ENCODE assay signal across 9 cellular contexts in the genomic region with DNA sequence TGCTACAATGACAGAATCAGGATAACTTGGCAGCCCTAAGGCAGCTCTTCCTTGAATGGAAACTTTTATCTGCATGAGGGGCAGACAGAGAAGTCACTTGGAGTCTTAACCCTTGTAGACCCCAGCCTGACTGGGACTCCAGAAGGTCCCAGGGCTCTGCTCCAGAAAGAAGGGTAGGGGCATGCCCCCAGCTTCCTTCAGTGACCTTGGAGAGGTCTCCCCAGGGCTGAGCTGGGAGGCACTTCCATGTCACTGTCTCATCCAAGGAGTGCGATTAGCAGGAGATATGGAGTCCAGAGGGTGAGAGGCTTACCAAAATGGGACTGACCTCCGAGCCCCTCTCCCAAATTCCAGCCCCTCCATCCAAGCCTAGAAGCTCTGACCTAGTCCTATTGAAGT. TPM values are rescaled to one million over a fixed set of nuclear protein-coding genes. Genes with fewer than 3 reads are reported as not detected.
A peak's percentile ranks its signal among the peaks of the same experiment; 100 is the strongest.
DNase-seq lines count a peak whose midpoint lies in the region; ATAC-seq and TF ChIP-seq lines count a peak whose summit lies in the region.
"Had no signal": no experiment of that assay in that cellular context is flagged by ENCODE, and none has a peak within 500 bp of the region (broad histone marks: within the 10 kb centered on the region; RNA-seq: fewer than 3 reads in every experiment).

No MANE protein-coding gene starts in this region.

- peak overlapping the region; percentile 56 for H3K27ac Mint-ChIP-seq in activated CD8-positive, alpha-beta memory T cell treated with anti-CD3 and anti-CD28 coated beads, Interleukin-2, amount 10 ng/mL, durations not matched to agents 7 days and 5 days
- H3K27ac Mint-ChIP-seq in T-helper 17 cell, result peak overlapping the region; percentile 98

- peaks cover 56% of the 10 kb centered on the region for H3K4me1 Mint-ChIP-seq in activated CD8-positive, alpha-beta memory T cell treated with anti-CD3 and anti-CD28 coated beads, Interleukin-2, amount 10 ng/mL, durations not matched to agents 7 days and 5 days
- H3K4me1 Mint-ChIP-seq in T-helper 17 cell, result peaks cover 59% of the 10 kb centered on the region

- no peaks in the 10 kb centered on the region for H3K27me3 ChIP-seq in esophagus muscularis mucosa
- H3K27me3 ChIP-seq in stomach, result no peaks in the 10 kb centered on the region

- ATAC-seq in activated CD8-positive, alpha-beta memory T cell treated with anti-CD3 and anti-CD28 coated beads, Interleukin-2, amount 10 ng/mL, durations not matched to agents 7 days and 5 days, result no peak
- no peak for ATAC-seq in T-helper 17 cell
- no peak for ATAC-seq in HG03460 (IDR thresholded peaks at IDR 0.05; ENCODE audit: unreplicated experiment)

- CTCF ChIA-PET in activated CD8-positive, alpha-beta memory T cell treated with anti-CD3 and anti-CD28 coated beads, Interleukin-2, amount 10 ng/mL, durations not matched to agents 7 days and 5 days (lab: Charles Lee), result interaction anchor here (1.5 to 8.7 kb wide), 2 partner anchors 20 to 34 kb away, joined by 5 to 75 read pairs; no protein-coding TSS in a partner anchor

- H3K27ac ChIP-seq in esophagus muscularis mucosa (replicated peaks in 1 of 4), result peak overlapping the region; percentile 53 to 70 (median 58)
- peak overlapping the region in 4 of 5 donors; percentile 7 to 91 (median 52) for H3K27ac ChIP-seq in stomach
- H3K27ac ChIP-seq: parathyroid adenoma had no signal

- no peak for DNase-seq in activated CD8-positive, alpha-beta memory T cell treated with anti-CD3 and anti-CD28 coated beads, Interleukin-2, amount 10 ng/mL, durations not matched to agents 7 days and 5 days
- DNase-seq in activated CD8-positive, alpha-beta memory T cell treated with anti-CD3 and anti-CD28 coated beads for 24 hours, result no peak
- no peak for DNase-seq in T-helper 17 cell
- no peak for DNase-seq in esophagus muscularis mucosa (ENCODE audit: extremely low spot score)
- DNase-seq in stomach, result no peak
- no peak for DNase-seq in C1 segment of cervical spinal cord (lab: John Stamatoyannopoulos, UW)
- DNase-seq in NCI-H2196 treated with DMSO at 0.1 percent for 48 hours (lab: John Stamatoyannopoulos, UW; ENCODE audit: unreplicated experiment), result no peak

- intact Hi-C loops in esophagus muscularis mucosa (cut with DNase I) (no loop called here), stomach (cut with DNase I; ENCODE audit: low total_unique reads) (no loop called here)

- no peak for TF ChIP-seq EP300 in esophagus muscularis mucosa (IDR thresholded peaks at IDR 0.05)
- TF ChIP-seq EP300 in stomach (IDR thresholded peaks at IDR 0.05), result no peak

- no peak overlapping the region for H3K4me3 ChIP-seq in esophagus muscularis mucosa
- no peak overlapping the region for H3K4me3 ChIP-seq in stomach

- no peak for TF ChIP-seq CTCF in esophagus muscularis mucosa (IDR thresholded peaks at IDR 0.05)
- no peak for TF ChIP-seq CTCF in stomach (IDR thresholded peaks at IDR 0.05)

- H3K9me3 Mint-ChIP-seq in activated CD8-positive, alpha-beta memory T cell treated with anti-CD3 and anti-CD28 coated beads, Interleukin-2, amount 10 ng/mL, durations not matched to agents 7 days and 5 days (ENCODE audit: low read depth), result no peaks in the 10 kb centered on the region

- no peaks in the 10 kb centered on the region for H3K36me3 ChIP-seq in esophagus muscularis mucosa
- H3K36me3 ChIP-seq in stomach, result no peaks in the 10 kb centered on the region

- H3K4me1 ChIP-seq in esophagus muscularis mucosa, result peaks cover 46 to 53% (median 49%) of the 10 kb centered on the region in 4 donors
- H3K4me1 ChIP-seq in stomach, result peaks cover 7 to 63% (median 46%) of the 10 kb centered on the region in 4 donors

- TF ChIP-seq POLR2A in esophagus muscularis mucosa (IDR thresholded peaks at IDR 0.05; ENCODE audit: low read depth), result no peak
- TF ChIP-seq POLR2A in stomach (IDR thresholded peaks at IDR 0.05), result no peak

- H3K4me3 Mint-ChIP-seq in activated CD8-positive, alpha-beta memory T cell treated with anti-CD3 and anti-CD28 coated beads, Interleukin-2, amount 10 ng/mL, durations not matched to agents 7 days and 5 days, result no peak overlapping the region
- H3K4me3 Mint-ChIP-seq in T-helper 17 cell, result no peak overlapping the region

- WGBS in esophagus muscularis mucosa, result no CpG with 5 or more reads among the region's 2 CpGs
- WGBS in stomach, 5 donors, result 64 to 85% (median 77%) methylated on average over 2 of the region's 2 CpGs

- H3K9me3 ChIP-seq in T-helper 17 cell (ENCODE audit: control insufficient read depth, low read length, poor library complexity, severe bottlenecking), result no peaks in the 10 kb centered on the region
- no peaks in the 10 kb centered on the region for H3K9me3 ChIP-seq in esophagus muscularis mucosa
- no peaks in the 10 kb centered on the region for H3K9me3 ChIP-seq in stomach

- H3K27me3 Mint-ChIP-seq in activated CD8-positive, alpha-beta memory T cell treated with anti-CD3 and anti-CD28 coated beads, Interleukin-2, amount 10 ng/mL, durations not matched to agents 7 days and 5 days, result no peaks in the 10 kb centered on the region
- no peaks in the 10 kb centered on the region for H3K27me3 Mint-ChIP-seq in T-helper 17 cell

- peaks cover 40% of the 10 kb centered on the region for H3K36me3 Mint-ChIP-seq in activated CD8-positive, alpha-beta memory T cell treated with anti-CD3 and anti-CD28 coated beads, Interleukin-2, amount 10 ng/mL, durations not matched to agents 7 days and 5 days
- H3K36me3 Mint-ChIP-seq in T-helper 17 cell (ENCODE audit: low read depth), result peaks cover 6% of the 10 kb centered on the region

RNA-seq across cellular contexts. Expression of gene NLRC5, which starts 3.4 kb away (rescaled TPM):
- 100 to 1,000 TPM; 156 to 287 TPM for total RNA-seq in activated CD8-positive, alpha-beta memory T cell treated with anti-CD3 and anti-CD28 coated beads, Interleukin-2, amount 10 ng/mL, durations not matched to agents 7 days and 5 days
- total RNA-seq in T-helper 17 cell, result 100 to 1,000 TPM; 381 to 578 TPM
- total RNA-seq in esophagus muscularis mucosa, result 10 to 100 TPM; 14.4 to 22.5 (median 16.6) TPM
- 100 to 1,000 TPM in 1 of 5 donors, 10 to 100 TPM in 4; 12.5 to 265 (median 40.2) TPM for total RNA-seq in stomach
- 10 to 100 TPM; 11.7 to 24.5 (median 14.2) TPM for polyA plus RNA-seq in stomach

RNA-seq across cellular contexts. Expression of gene CETP, which starts 24.2 kb away (rescaled TPM):
- not detected for total RNA-seq in activated CD8-positive, alpha-beta memory T cell treated with anti-CD3 and anti-CD28 coated beads, Interleukin-2, amount 10 ng/mL, durations not matched to agents 7 days and 5 days
- 1 to 10 TPM in 1 of 2 donors, not detected in 1; 2.3 TPM for total RNA-seq in T-helper 17 cell
- total RNA-seq in esophagus muscularis mucosa, result 1 to 10 TPM in 1 of 4 donors, under 1 TPM in 2, not detected in 1; 0.19 to 1.2 (median 0.52) TPM
- 1 to 10 TPM in 1 of 5 donors, not detected in 4; 2.9 TPM for total RNA-seq in stomach
- under 1 TPM; 0.18 to 0.46 (median 0.19) TPM for polyA plus RNA-seq in stomach

RNA-seq across cellular contexts. Expression of gene HERPUD1, which starts 54.0 kb away (rescaled TPM):
- total RNA-seq in activated CD8-positive, alpha-beta memory T cell treated with anti-CD3 and anti-CD28 coated beads, Interleukin-2, amount 10 ng/mL, durations not matched to agents 7 days and 5 days, result 100 to 1,000 TPM; 127 to 149 TPM
- total RNA-seq in T-helper 17 cell, result 100 to 1,000 TPM; 225 to 255 TPM
- 10 to 100 TPM; 64.0 to 99.7 (median 71.5) TPM for total RNA-seq in esophagus muscularis mucosa
- total RNA-seq in stomach, result 100 to 1,000 TPM in 3 of 5 donors, 10 to 100 TPM in 1, 1 to 10 TPM in 1; 2.6 to 329 (median 190) TPM
- polyA plus RNA-seq in stomach, result 10 to 100 TPM; 40.4 to 63.7 (median 57.9) TPM
